Comparison of ENCODE assay signal across 14 cellular contexts in genomic region chr3:171320721-171321120, GRCh38.
DNase-seq lines count a peak whose midpoint lies in the region; ATAC-seq and TF ChIP-seq lines count a peak whose summit lies in the region.
"Had no signal": no experiment of that assay in that cellular context is flagged by ENCODE, and none has a peak within 500 bp of the region (broad histone marks: within the 10 kb centered on the region; RNA-seq: fewer than 3 reads in every experiment).

No MANE protein-coding gene starts in this region.

- ATAC-seq in HG03520 (IDR thresholded peaks at IDR 0.05; ENCODE audit: unreplicated experiment) (no peak), GM19351 (IDR thresholded peaks at IDR 0.05; ENCODE audit: unreplicated experiment) (no peak)
- ATAC-seq: CD8-positive, alpha-beta T cell; naive thymus-derived CD4-positive, alpha-beta T cell; T-cell had no signal

- H3K9me3 ChIP-seq in smooth muscle cell (replicated peaks; ENCODE audit: low read depth) = no peaks in the 10 kb centered on the region

- H3K36me3 ChIP-seq in brain microvascular endothelial cell (replicated peaks) (no peaks in the 10 kb centered on the region), smooth muscle cell (ENCODE audit: low read depth) (no peaks in the 10 kb centered on the region)

- peak; percentile 53 for DNase-seq in NCI-H1694 (lab: John Stamatoyannopoulos, UW)
- peak; percentile 29 for DNase-seq in brain microvascular endothelial cell
- peak; percentile 29 to 82 for DNase-seq in hippocampal formation (lab: John Stamatoyannopoulos, UW)
- DNase-seq in smooth muscle cell (lab: John Stamatoyannopoulos, UW; ENCODE audit: unreplicated experiment) = no peak
- no peak for DNase-seq in cerebellum (ENCODE audit: low spot score)
- no peak for DNase-seq in occipital lobe (lab: John Stamatoyannopoulos, UW)
- DNase-seq: activated CD4-positive, alpha-beta T cell treated with anti-CD3 and anti-CD28 coated beads, Interleukin-2, amount 50 U/mL, for 4 hours; activated naive CD4-positive, alpha-beta T cell treated with Interleukin-2 at 50 U/mL for 16 hours; CD8-positive, alpha-beta T cell; HFFc6; naive thymus-derived CD4-positive, alpha-beta T cell; T-cell had no signal

- H3K4me1 ChIP-seq in smooth muscle cell (ENCODE audit: low read depth) = peaks cover 16% of the 10 kb centered on the region

- peaks cover 7% of the 10 kb centered on the region for H3F3A ChIP-seq in smooth muscle cell (ENCODE audit: low read depth)

- no peak overlapping the region for H3K27ac ChIP-seq in brain microvascular endothelial cell
- H3K27ac ChIP-seq in smooth muscle cell (ENCODE audit: low read depth) = no peak overlapping the region

- peaks cover 15% of the 10 kb centered on the region for H3K79me2 ChIP-seq in smooth muscle cell (ENCODE audit: low read depth)

- no peak for TF ChIP-seq CTCF in brain microvascular endothelial cell (IDR thresholded peaks at IDR 0.05; ENCODE audit: low read depth, low read length, missing control alignments)
- TF ChIP-seq CTCF in smooth muscle cell (IDR thresholded peaks at IDR 0.05; ENCODE audit: borderline replicate concordance, insufficient read depth, poor library complexity, severe bottlenecking) = no peak

- H4K20me1 ChIP-seq in smooth muscle cell (ENCODE audit: low read depth) = no peaks in the 10 kb centered on the region

- H3K4me3 ChIP-seq in brain microvascular endothelial cell (ENCODE audit: low read depth, low read length) (no peak overlapping the region), smooth muscle cell (no peak overlapping the region)

- H3K4me2 ChIP-seq in smooth muscle cell = peak overlapping the region; percentile 39

- no peak overlapping the region for H2AFZ ChIP-seq in smooth muscle cell (ENCODE audit: low read depth)

- in situ Hi-C loops in brain microvascular endothelial cell (cut with HindIII; ENCODE audit: low pct_ligation_motif_present, low sequenced_read_pairs) = no loop called here

- WGBS in smooth muscle cell (ENCODE audit: low lambda C conversion rate) = 60% methylated on average over 4 of the region's 4 CpGs

- no peak overlapping the region for H3K9ac ChIP-seq in smooth muscle cell (ENCODE audit: low read depth)

- no peaks in the 10 kb centered on the region for H3K27me3 ChIP-seq in brain microvascular endothelial cell (replicated peaks)
- no peaks in the 10 kb centered on the region for H3K27me3 ChIP-seq in smooth muscle cell (ENCODE audit: low read depth)

Comparison
In these comparisons a context has a peak if more than half of its experiments do, and no peak if none do; other contexts are left out.
1. DNase-seq: peak in NCI-H1694 (single experiment), brain microvascular endothelial cell (single experiment) and hippocampal formation (2 of 2); none in smooth muscle cell (single experiment), cerebellum (single experiment) and occipital lobe (single experiment).